ENCODE assay signal across 32 cellular contexts in the genomic region with DNA sequence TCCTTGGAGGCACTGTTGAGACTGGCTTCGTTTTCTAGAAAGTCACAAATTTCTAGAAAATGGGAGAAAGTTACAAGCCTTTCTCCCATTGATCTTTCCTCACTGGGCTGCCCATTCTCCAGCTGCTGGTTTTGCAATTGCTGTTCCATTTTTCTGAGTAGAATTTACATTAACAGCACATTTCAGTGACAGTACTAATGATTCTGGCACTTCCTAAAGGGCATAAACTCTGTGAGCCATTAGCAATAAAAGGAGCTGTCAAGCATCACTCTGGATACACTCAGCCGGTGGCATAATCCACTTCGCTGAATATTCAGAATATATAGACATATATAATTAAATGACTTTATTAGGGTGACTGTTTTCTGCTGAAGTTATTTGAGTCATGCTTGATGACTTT. TPM values are rescaled to one million over a fixed set of nuclear protein-coding genes. Genes with fewer than 3 reads are reported as not detected.
"Had no signal": no experiment of that assay in that cellular context is flagged by ENCODE, and none has a peak within 500 bp of the region (broad histone marks: within the 10 kb centered on the region; RNA-seq: fewer than 3 reads in every experiment).

No MANE protein-coding gene starts in this region.

- H3K4me1 ChIP-seq: body of pancreas, breast epithelium had no signal

- DNase-seq: activated B cell treated with CpG ODN at 0.5 μM for 24 hours; activated CD4-positive, alpha-beta memory T cell treated with anti-CD3 and anti-CD28 coated beads for 36 hours; activated CD4-positive, alpha-beta T cell treated with anti-CD3 and anti-CD28 coated beads for 4 hours; activated CD4-positive, alpha-beta T cell treated with anti-CD3 and anti-CD28 coated beads, Interleukin-2, amount 10 ng/mL, durations not matched to agents 24 days and 14 days; activated CD4-positive, alpha-beta T cell treated with anti-CD3 and anti-CD28 coated beads, Interleukin-2, amount 50 U/mL, for 1 hour; activated CD4-positive, alpha-beta T cell treated with anti-CD3 and anti-CD28 coated beads, Interleukin-2, amount 50 U/mL, for 4 hours; activated CD4-positive, CD25-positive, alpha-beta regulatory T cell treated with anti-CD3 and anti-CD28 coated beads, Interleukin-2, amount 50 U/mL, for 72 hours; activated CD8-positive, alpha-beta memory T cell treated with anti-CD3 and anti-CD28 coated beads, Interleukin-2, amount 50 U/mL, for 4 hours; activated CD8-positive, alpha-beta T cell treated with anti-CD3 and anti-CD28 coated beads for 36 hours; activated effector memory CD4-positive, alpha-beta T cell treated with anti-CD3 and anti-CD28 coated beads, Interleukin-2, amount 50 U/mL, for 16 hours; activated gamma-delta T cell treated with Interleukin-2 at 50 U/mL for 16 hours; activated naive CD4-positive, alpha-beta T cell; activated naive CD4-positive, alpha-beta T cell treated with anti-CD3 and anti-CD28 coated beads for 36 hours; activated naive CD4-positive, alpha-beta T cell treated with anti-CD3 and anti-CD28 coated beads, Interleukin-2, amount 50 U/mL, for 16 hours; activated naive CD8-positive, alpha-beta T cell treated with anti-CD3 and anti-CD28 coated beads for 36 hours; activated T-cell treated with anti-CD3 and anti-CD28 coated beads for 4 hours; activated T-cell treated with anti-CD3 and anti-CD28 coated beads, Interleukin-2, amount 50 U/mL, for 1 hour; activated T-cell treated with anti-CD3 and anti-CD28 coated beads, Interleukin-2, amount 50 U/mL, for 4 hours; activated T-cell treated with anti-CD3 and anti-CD28 coated beads, Interleukin-2, amount 50 U/mL, for 72 hours; amniotic stem cell; aorta; brain microvascular endothelial cell; cerebellar nuclear complex; T-helper 1 cell; T-helper 2 cell; T-helper 9 cell had no signal

- H3K27ac ChIP-seq: adrenal gland, body of pancreas, brain microvascular endothelial cell, breast epithelium, VCaP had no signal

- ATAC-seq: activated CD8-positive, alpha-beta T cell treated with anti-CD3 and anti-CD28 coated beads for 36 hours; activated naive CD4-positive, alpha-beta T cell treated with anti-CD3 and anti-CD28 coated beads, Interleukin-2, amount 50 U/mL, for 72 hours; activated T-cell treated with anti-CD3 and anti-CD28 coated beads, Interleukin-2, amount 50 U/mL, for 4 hours; activated T-cell treated with anti-CD3 and anti-CD28 coated beads, Interleukin-2, amount 50 U/mL, for 72 hours; activated T-helper 17 cell treated with anti-CD3 and anti-CD28 coated beads, Interleukin-2, amount 50 U/mL, for 72 hours; body of pancreas had no signal

- H3K9me3 ChIP-seq: adrenal gland, body of pancreas, breast epithelium had no signal

- H3K4me3 ChIP-seq: adrenal gland, body of pancreas, breast epithelium had no signal

- H3K27me3 ChIP-seq: adrenal gland, body of pancreas, brain microvascular endothelial cell, breast epithelium had no signal

- H3K36me3 ChIP-seq: adrenal gland, brain microvascular endothelial cell, breast epithelium had no signal

RNA-seq across cellular contexts. Expression of a gene that starts 6.7 kb away (rescaled TPM):
- polyA plus RNA-seq: adrenal gland, aorta had no signal
